ENCODE assay signal across 18 cellular contexts in genomic region chr2:165182029-165182428, GRCh38. TPM values are rescaled to one million over a fixed set of nuclear protein-coding genes. Genes with fewer than 3 reads are reported as not detected.
DNase-seq lines count a peak whose midpoint lies in the region; ATAC-seq and TF ChIP-seq lines count a peak whose summit lies in the region.
"Had no signal": no experiment of that assay in that cellular context is flagged by ENCODE, and none has a peak within 500 bp of the region (broad histone marks: within the 10 kb centered on the region; RNA-seq: fewer than 3 reads in every experiment).

No MANE protein-coding gene starts in this region.

- CTCF ChIA-PET in activated CD4-positive, alpha-beta T cell treated with anti-CD3 and anti-CD28 coated beads for 36 hours (lab: Charles Lee): interaction anchor here (0.6 to 1.0 kb wide), 2 partner anchors 22 to 39 kb away, joined by 4 read pairs; partner anchors contain the start of gene SCN3A

- TF ChIP-seq CTCF in endodermal cell (conservative IDR thresholded peaks at IDR 0.05): no peak

- no peaks in the 10 kb centered on the region for H3K4me1 Mint-ChIP-seq in activated CD4-positive, alpha-beta T cell treated with anti-CD3 and anti-CD28 coated beads for 36 hours
- no peaks in the 10 kb centered on the region for H3K4me1 Mint-ChIP-seq in endodermal cell
- H3K4me1 Mint-ChIP-seq: CD14-positive monocyte had no signal

- H3K9me3 ChIP-seq in endodermal cell (ENCODE audit: control insufficient read depth, low read length): no peaks in the 10 kb centered on the region

- H3K4me3 Mint-ChIP-seq in activated CD4-positive, alpha-beta T cell treated with anti-CD3 and anti-CD28 coated beads for 36 hours: no peak overlapping the region
- H3K4me3 Mint-ChIP-seq in endodermal cell: no peak overlapping the region
- H3K4me3 Mint-ChIP-seq: CD14-positive monocyte; CD8-positive, alpha-beta T cell; HFFc6 had no signal

- no peaks in the 10 kb centered on the region for H3K9me3 Mint-ChIP-seq in activated CD4-positive, alpha-beta T cell treated with anti-CD3 and anti-CD28 coated beads for 36 hours (ENCODE audit: low read depth)
- H3K9me3 Mint-ChIP-seq in endodermal cell: no peaks in the 10 kb centered on the region
- H3K9me3 Mint-ChIP-seq: CD8-positive, alpha-beta T cell; HFFc6 had no signal

- intact Hi-C loops in activated CD4-positive, alpha-beta T cell treated with anti-CD3 and anti-CD28 coated beads for 36 hours (cut with DNase I, micrococcal nuclease): no loop called here

- H3K27me3 Mint-ChIP-seq in activated CD4-positive, alpha-beta T cell treated with anti-CD3 and anti-CD28 coated beads for 36 hours: peaks cover 2% of the 10 kb centered on the region
- no peaks in the 10 kb centered on the region for H3K27me3 Mint-ChIP-seq in endodermal cell (ENCODE audit: insufficient read depth)

- H3K9ac ChIP-seq in endodermal cell (ENCODE audit: extremely low read depth, low read length, poor library complexity, severe bottlenecking): no peak overlapping the region

- H3K27ac ChIP-seq in endodermal cell (ENCODE audit: low read depth, low read length): peak overlapping the region; percentile 7
- H3K27ac ChIP-seq: 22Rv1 had no signal

- H3K27ac Mint-ChIP-seq in activated CD4-positive, alpha-beta T cell treated with anti-CD3 and anti-CD28 coated beads for 36 hours: no peak overlapping the region
- H3K27ac Mint-ChIP-seq in endodermal cell: no peak overlapping the region
- H3K27ac Mint-ChIP-seq: CD14-positive monocyte; CD8-positive, alpha-beta T cell; HFFc6 had no signal

- WGBS in endodermal cell (ENCODE audit: insufficient coverage in 1 of 2, insufficient read length in 1 of 2), 2 experiments: 95 to 100% methylated on average over 2 of the region's 2 CpGs

- H3K4me1 ChIP-seq in endodermal cell (ENCODE audit: control insufficient read depth, insufficient read depth, low read length): no peaks in the 10 kb centered on the region

- peak; percentile 8 for DNase-seq in activated CD4-positive, alpha-beta T cell treated with anti-CD3 and anti-CD28 coated beads for 36 hours
- no peak for DNase-seq in activated CD4-positive, alpha-beta T cell treated with anti-CD3 and anti-CD28 coated beads for 48 hours
- DNase-seq in endodermal cell: no peak
- DNase-seq in activated CD8-positive, alpha-beta memory T cell treated with anti-CD3 and anti-CD28 coated beads, Interleukin-2, amount 50 U/mL, for 48 hours: no peak
- no peak for DNase-seq in DMS 273 treated with DMSO at 0.1 percent for 48 hours (lab: John Stamatoyannopoulos, UW)
- DNase-seq: CD8-positive, alpha-beta T cell; COR-L47; DMS53; GF-D8; HCEC 1CT; HFFc6; Karpas-422 had no signal

- no peaks in the 10 kb centered on the region for H3K36me3 Mint-ChIP-seq in activated CD4-positive, alpha-beta T cell treated with anti-CD3 and anti-CD28 coated beads for 36 hours (ENCODE audit: low read depth)
- H3K36me3 Mint-ChIP-seq in endodermal cell (ENCODE audit: low read depth): no peaks in the 10 kb centered on the region
- H3K36me3 Mint-ChIP-seq: CD14-positive monocyte; CD8-positive, alpha-beta T cell had no signal

- no peak for ATAC-seq in activated CD4-positive, alpha-beta T cell treated with anti-CD3 and anti-CD28 coated beads for 36 hours
- ATAC-seq in HG02852 (IDR thresholded peaks at IDR 0.05; ENCODE audit: unreplicated experiment): peak; percentile 64
- peak; percentile 81 for ATAC-seq in HG03045 (IDR thresholded peaks at IDR 0.05; ENCODE audit: unreplicated experiment)
- no peak for ATAC-seq in HG02840 (IDR thresholded peaks at IDR 0.05; ENCODE audit: low FRiP score, unreplicated experiment)
- ATAC-seq: CD8-positive, alpha-beta T cell; K562 had no signal

- H3K36me3 ChIP-seq in endodermal cell (ENCODE audit: control insufficient read depth, insufficient read depth, low read length): no peaks in the 10 kb centered on the region

- no peaks in the 10 kb centered on the region for H3K27me3 ChIP-seq in endodermal cell (ENCODE audit: control insufficient read depth, insufficient read depth, low read length, poor library complexity, severe bottlenecking)

- POLR2A ChIA-PET in activated CD4-positive, alpha-beta T cell treated with anti-CD3 and anti-CD28 coated beads for 36 hours (lab: Charles Lee): no interaction called here

- H3K4me3 ChIP-seq in endodermal cell (ENCODE audit: low read length): no peak overlapping the region
- H3K4me3 ChIP-seq: K562 had no signal

RNA-seq across cellular contexts. Expression of gene SCN3A, which starts 21.8 kb away (rescaled TPM):
- under 1 TPM; 0.23 to 0.30 TPM for total RNA-seq in activated CD4-positive, alpha-beta T cell treated with anti-CD3 and anti-CD28 coated beads for 36 hours
- total RNA-seq in endodermal cell: under 1 TPM; 0.09 to 0.24 TPM
- polyA plus RNA-seq in endodermal cell (2013, experiment 1 of 2): 8.5 TPM
- polyA plus RNA-seq in endodermal cell (2013, experiment 2 of 2): 8.1 TPM
- total RNA-seq: K562 had no signal
- polyA plus RNA-seq: CD14-positive monocyte, K562 had no signal

RNA-seq across cellular contexts. Expression of gene SCN2A, which starts 57.2 kb away (rescaled TPM):
- under 1 TPM; 0.07 to 0.14 TPM for total RNA-seq in activated CD4-positive, alpha-beta T cell treated with anti-CD3 and anti-CD28 coated beads for 36 hours
- total RNA-seq in endodermal cell: under 1 TPM; 0.15 to 0.20 TPM
- 0.18 TPM for polyA plus RNA-seq in endodermal cell (2013, experiment 1 of 2)
- polyA plus RNA-seq in endodermal cell (2013, experiment 2 of 2): 0.12 TPM
- total RNA-seq: CD8-positive, alpha-beta T cell had no signal
- polyA plus RNA-seq: CD14-positive monocyte had no signal

Comparison
In these comparisons a context has a peak if more than half of its experiments do, and no peak if none do; other contexts are left out.
1. ATAC-seq: peak in HG02852 (single experiment) and HG03045 (single experiment); none in activated CD4-positive, alpha-beta T cell treated with anti-CD3 and anti-CD28 coated beads for 36 hours (single experiment) and HG02840 (single experiment).